1 cellular context compared by ENCODE assay signal in the genomic region with DNA sequence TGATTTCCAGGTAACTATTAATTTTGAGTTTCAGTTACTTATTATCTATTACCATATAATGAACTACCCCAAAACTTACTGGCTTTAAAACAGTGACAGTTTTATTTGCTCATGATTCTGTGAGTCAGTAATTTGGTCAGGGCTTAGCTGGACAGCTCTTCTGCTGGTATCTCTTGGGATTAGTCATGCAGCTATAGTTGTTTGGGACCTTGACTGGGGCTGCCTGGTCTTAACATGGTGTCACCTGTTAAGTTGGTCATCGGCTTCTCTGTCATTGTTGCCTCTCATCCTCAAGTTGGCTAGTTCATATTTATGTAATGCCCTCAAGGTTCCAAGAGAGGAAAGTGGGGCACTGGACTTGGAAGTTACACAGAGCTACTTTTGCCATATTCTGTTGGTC.
TF ChIP-seq lines count a peak whose summit lies in the region.

No MANE protein-coding gene starts in this region.

TF ChIP-seq in SK-N-SH treated with all-trans-retinoic acid at 6 μM for 48 hours, 23 proteins besides CTCF, POLR2A, EP300 and RAD21 (continued from another document):
- TF ChIP-seq, protein P1, sequence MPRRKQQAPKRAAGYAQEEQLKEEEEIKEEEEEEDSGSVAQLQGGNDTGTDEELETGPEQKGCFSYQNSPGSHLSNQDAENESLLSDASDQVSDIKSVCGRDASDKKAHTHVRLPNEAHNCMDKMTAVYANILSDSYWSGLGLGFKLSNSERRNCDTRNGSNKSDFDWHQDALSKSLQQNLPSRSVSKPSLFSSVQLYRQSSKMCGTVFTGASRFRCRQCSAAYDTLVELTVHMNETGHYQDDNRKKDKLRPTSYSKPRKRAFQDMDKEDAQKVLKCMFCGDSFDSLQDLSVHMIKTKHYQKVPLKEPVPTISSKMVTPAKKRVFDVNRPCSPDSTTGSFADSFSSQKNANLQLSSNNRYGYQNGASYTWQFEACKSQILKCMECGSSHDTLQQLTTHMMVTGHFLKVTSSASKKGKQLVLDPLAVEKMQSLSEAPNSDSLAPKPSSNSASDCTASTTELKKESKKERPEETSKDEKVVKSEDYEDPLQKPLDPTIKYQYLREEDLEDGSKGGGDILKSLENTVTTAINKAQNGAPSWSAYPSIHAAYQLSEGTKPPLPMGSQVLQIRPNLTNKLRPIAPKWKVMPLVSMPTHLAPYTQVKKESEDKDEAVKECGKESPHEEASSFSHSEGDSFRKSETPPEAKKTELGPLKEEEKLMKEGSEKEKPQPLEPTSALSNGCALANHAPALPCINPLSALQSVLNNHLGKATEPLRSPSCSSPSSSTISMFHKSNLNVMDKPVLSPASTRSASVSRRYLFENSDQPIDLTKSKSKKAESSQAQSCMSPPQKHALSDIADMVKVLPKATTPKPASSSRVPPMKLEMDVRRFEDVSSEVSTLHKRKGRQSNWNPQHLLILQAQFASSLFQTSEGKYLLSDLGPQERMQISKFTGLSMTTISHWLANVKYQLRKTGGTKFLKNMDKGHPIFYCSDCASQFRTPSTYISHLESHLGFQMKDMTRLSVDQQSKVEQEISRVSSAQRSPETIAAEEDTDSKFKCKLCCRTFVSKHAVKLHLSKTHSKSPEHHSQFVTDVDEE (CRISPR knock-in tag; IDR thresholded peaks at IDR 0.05), result no peak
- TF ChIP-seq CSDC2 (CRISPR knock-in tag; IDR thresholded peaks at IDR 0.05) (no peak), ESRRG (CRISPR knock-in tag; IDR thresholded peaks at IDR 0.05) (no peak)
